ENCODE assay signal across 1 cellular context in the genomic region with DNA sequence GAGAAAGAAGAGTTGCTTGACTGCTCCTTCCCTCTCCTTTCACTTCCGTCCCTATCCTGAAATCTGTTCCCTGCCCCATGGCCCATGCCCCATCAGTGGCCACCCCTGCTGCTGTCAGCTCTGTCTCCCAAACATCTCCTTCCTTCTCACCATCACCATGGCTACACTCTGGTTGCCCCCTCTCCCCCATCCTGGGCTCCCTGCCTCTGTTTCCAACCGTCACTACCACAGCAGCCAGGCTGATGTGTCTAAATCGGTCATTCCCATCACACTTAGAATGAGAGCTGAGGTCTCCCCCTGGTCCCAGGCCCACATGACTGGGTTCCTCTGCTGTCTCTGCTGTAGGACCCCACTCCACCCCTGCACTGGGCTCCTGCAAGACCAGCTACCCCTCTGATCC.
TF ChIP-seq lines count a peak whose summit lies in the region.

No MANE protein-coding gene starts in this region.

TF ChIP-seq in K562, 482 proteins besides CTCF, POLR2A, EP300 and RAD21:
- TF ChIP-seq CBFA2T3 (IDR thresholded peaks at IDR 0.05), result no peak
- TF ChIP-seq ZNF695 (CRISPR knock-in tag; IDR thresholded peaks at IDR 0.05), result no peak
- no peak for TF ChIP-seq BCOR (IDR thresholded peaks at IDR 0.05)
- TF ChIP-seq, protein P1, sequence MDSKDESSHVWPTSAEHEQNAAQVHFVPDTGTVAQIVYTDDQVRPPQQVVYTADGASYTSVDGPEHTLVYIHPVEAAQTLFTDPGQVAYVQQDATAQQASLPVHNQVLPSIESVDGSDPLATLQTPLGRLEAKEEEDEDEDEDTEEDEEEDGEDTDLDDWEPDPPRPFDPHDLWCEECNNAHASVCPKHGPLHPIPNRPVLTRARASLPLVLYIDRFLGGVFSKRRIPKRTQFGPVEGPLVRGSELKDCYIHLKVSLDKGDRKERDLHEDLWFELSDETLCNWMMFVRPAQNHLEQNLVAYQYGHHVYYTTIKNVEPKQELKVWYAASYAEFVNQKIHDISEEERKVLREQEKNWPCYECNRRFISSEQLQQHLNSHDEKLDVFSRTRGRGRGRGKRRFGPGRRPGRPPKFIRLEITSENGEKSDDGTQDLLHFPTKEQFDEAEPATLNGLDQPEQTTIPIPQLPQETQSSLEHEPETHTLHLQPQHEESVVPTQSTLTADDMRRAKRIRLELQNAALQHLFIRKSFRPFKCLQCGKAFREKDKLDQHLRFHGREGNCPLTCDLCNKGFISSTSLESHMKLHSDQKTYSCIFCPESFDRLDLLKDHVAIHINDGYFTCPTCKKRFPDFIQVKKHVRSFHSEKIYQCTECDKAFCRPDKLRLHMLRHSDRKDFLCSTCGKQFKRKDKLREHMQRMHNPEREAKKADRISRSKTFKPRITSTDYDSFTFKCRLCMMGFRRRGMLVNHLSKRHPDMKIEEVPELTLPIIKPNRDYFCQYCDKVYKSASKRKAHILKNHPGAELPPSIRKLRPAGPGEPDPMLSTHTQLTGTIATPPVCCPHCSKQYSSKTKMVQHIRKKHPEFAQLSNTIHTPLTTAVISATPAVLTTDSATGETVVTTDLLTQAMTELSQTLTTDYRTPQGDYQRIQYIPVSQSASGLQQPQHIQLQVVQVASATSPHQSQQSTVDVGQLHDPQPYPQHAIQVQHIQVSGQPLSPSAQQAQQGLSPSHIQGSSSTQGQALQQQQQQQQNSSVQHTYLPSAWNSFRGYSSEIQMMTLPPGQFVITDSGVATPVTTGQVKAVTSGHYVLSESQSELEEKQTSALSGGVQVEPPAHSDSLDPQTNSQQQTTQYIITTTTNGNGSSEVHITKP (IDR thresholded peaks at IDR 0.05; ENCODE audit: partially characterized antibody), result peak; percentile 8
